18 cellular contexts compared by ENCODE assay signal in genomic region chr14:47438650-47439140, GRCh38.
A peak's percentile ranks its signal among the peaks of the same experiment; 100 is the strongest.
DNase-seq lines count a peak whose midpoint lies in the region; ATAC-seq and TF ChIP-seq lines count a peak whose summit lies in the region.
"Had no signal": no experiment of that assay in that cellular context is flagged by ENCODE, and none has a peak within 500 bp of the region (broad histone marks: within the 10 kb centered on the region; RNA-seq: fewer than 3 reads in every experiment).

No MANE protein-coding gene starts in this region.

- no peak for TF ChIP-seq POLR2A in Peyer's patch (IDR thresholded peaks at IDR 0.05)

- H3K4me1 ChIP-seq in Peyer's patch = no peaks in the 10 kb centered on the region
- H3K4me1 ChIP-seq: right lobe of liver had no signal

- H3K4me3 Mint-ChIP-seq in activated CD4-positive, alpha-beta T cell treated with anti-CD3 and anti-CD28 coated beads, Interleukin-2, amount 10 ng/mL, durations not matched to agents 24 days and 14 days = no peak overlapping the region
- H3K4me3 Mint-ChIP-seq: B cell; T-helper 2 cell treated with Interferon-gamma antibody and Interleukin-4, amounts not matched to agents 5 μg/mL and 100 μg/mL, for 36 hours had no signal

- H3K36me3 Mint-ChIP-seq in activated CD4-positive, alpha-beta T cell treated with anti-CD3 and anti-CD28 coated beads, Interleukin-2, amount 10 ng/mL, durations not matched to agents 24 days and 14 days (ENCODE audit: low read depth) = no peaks in the 10 kb centered on the region

- H3K4me3 ChIP-seq in dorsolateral prefrontal cortex (peak overlapping the region in 10 of 59 donors; percentile 0 to 29 (median 10)), Peyer's patch (no peak overlapping the region)
- H3K4me3 ChIP-seq: right lobe of liver had no signal

- H3K9me3 Mint-ChIP-seq in activated CD4-positive, alpha-beta T cell treated with anti-CD3 and anti-CD28 coated beads, Interleukin-2, amount 10 ng/mL, durations not matched to agents 24 days and 14 days = no peaks in the 10 kb centered on the region

- no peaks in the 10 kb centered on the region for H3K4me1 Mint-ChIP-seq in activated CD4-positive, alpha-beta T cell treated with anti-CD3 and anti-CD28 coated beads, Interleukin-2, amount 10 ng/mL, durations not matched to agents 24 days and 14 days
- H3K4me1 Mint-ChIP-seq: B cell had no signal

- DNase-seq in COLO829 (ENCODE audit: low spot score) (peak; percentile 86), NCI-H526 treated with DMSO at 0.1 percent for 48 hours (lab: John Stamatoyannopoulos, UW) (peak; percentile 28), dorsolateral prefrontal cortex (no peak), medulla oblongata (ENCODE audit: extremely low spot score) (peak; percentile 45), RPMI8226 (no peak), Peyer's patch (no peak)
- no peak for DNase-seq in activated CD4-positive, alpha-beta T cell treated with anti-CD3 and anti-CD28 coated beads, Interleukin-2, amount 10 ng/mL, durations not matched to agents 24 days and 14 days
- DNase-seq: activated CD4-positive, alpha-beta T cell treated with anti-CD3 and anti-CD28 coated beads, Interleukin-2, amount 50 U/mL, for 4 hours; MV-4-11; NCI-H345; OCI-M1; right lobe of liver; stimulated activated naive CD8-positive, alpha-beta T cell treated with anti-CD3 and anti-CD28 coated beads, Interleukin-15, Interleukin-2, amounts not matched to agents 100 U/mL and 50 U/mL, for 24 hours had no signal

- H3K27me3 ChIP-seq in dorsolateral prefrontal cortex = no peaks in the 10 kb centered on the region
- no peaks in the 10 kb centered on the region for H3K27me3 ChIP-seq in Peyer's patch
- H3K27me3 ChIP-seq: right lobe of liver had no signal

- H3K27ac Mint-ChIP-seq in activated CD4-positive, alpha-beta T cell treated with anti-CD3 and anti-CD28 coated beads, Interleukin-2, amount 10 ng/mL, durations not matched to agents 24 days and 14 days = no peak overlapping the region
- H3K27ac Mint-ChIP-seq: activated T-helper 2 cell treated with anti-CD3 and anti-CD28 coated beads, Interferon-gamma antibody, Interleukin-2, Interleukin-4, amounts not matched to agents 10 μg/mL and 5 μg/mL and 100 μg/mL, durations not matched to agents 14 hours and 24 hours and 36 hours; B cell; T-helper 2 cell treated with Interferon-gamma antibody and Interleukin-4, amounts not matched to agents 5 μg/mL and 100 μg/mL, for 36 hours had no signal

- H3K27ac ChIP-seq in dorsolateral prefrontal cortex = peak overlapping the region in 52 of 59 donors; percentile 1 to 78 (median 60)
- no peak overlapping the region for H3K27ac ChIP-seq in Peyer's patch
- H3K27ac ChIP-seq: HL-60, right lobe of liver had no signal

- H3K27me3 Mint-ChIP-seq in activated CD4-positive, alpha-beta T cell treated with anti-CD3 and anti-CD28 coated beads, Interleukin-2, amount 10 ng/mL, durations not matched to agents 24 days and 14 days = no peaks in the 10 kb centered on the region
- H3K27me3 Mint-ChIP-seq: B cell had no signal

- no peaks in the 10 kb centered on the region for H3K36me3 ChIP-seq in Peyer's patch
- H3K36me3 ChIP-seq: right lobe of liver had no signal

- intact Hi-C loops in dorsolateral prefrontal cortex (cut with DNase I) = no loop called here
- intact Hi-C loops in activated CD4-positive, alpha-beta T cell treated with anti-CD3 and anti-CD28 coated beads, Interleukin-2, amount 10 ng/mL, durations not matched to agents 24 days and 14 days (cut with micrococcal nuclease) = no loop called here

- H3K9me3 ChIP-seq in Peyer's patch = no peaks in the 10 kb centered on the region
- H3K9me3 ChIP-seq: right lobe of liver had no signal

- TF ChIP-seq CTCF in dorsolateral prefrontal cortex (IDR thresholded peaks at IDR 0.05 in 54 of 56, conservative IDR thresholded peaks at IDR 0.05 in 2 of 56; ENCODE audit: low read depth in 1 of 56, partially characterized antibody in 56 of 56) (no peak), Peyer's patch (IDR thresholded peaks at IDR 0.05) (no peak)

- no peak for ATAC-seq in GM18858 (IDR thresholded peaks at IDR 0.05; ENCODE audit: unreplicated experiment)
- ATAC-seq: right lobe of liver; stimulated activated naive CD8-positive, alpha-beta T cell treated with anti-CD3 and anti-CD28 coated beads, Interleukin-15, Interleukin-2, amounts not matched to agents 100 U/mL and 50 U/mL, for 24 hours had no signal

Comparison
In these comparisons a context has a peak if more than half of its experiments do, and no peak if none do; other contexts are left out.
1. DNase-seq: peak in COLO829 (single experiment), NCI-H526 treated with DMSO at 0.1 percent for 48 hours (single experiment) and medulla oblongata (single experiment); none in dorsolateral prefrontal cortex (0 of 10), RPMI8226 (single experiment), activated CD4-positive, alpha-beta T cell treated with anti-CD3 and anti-CD28 coated beads, Interleukin-2, amount 10 ng/mL, durations not matched to agents 24 days and 14 days (single experiment) and Peyer's patch (0 of 3).
2. H3K27ac ChIP-seq: peak in dorsolateral prefrontal cortex (52 of 59); none in Peyer's patch (0 of 4).